Comparison of ENCODE assay signal across 10 cellular contexts in genomic region chr9:137305060-137305787, GRCh38. TPM values are rescaled to one million over a fixed set of nuclear protein-coding genes. Genes with fewer than 3 reads are reported as not detected.
DNase-seq lines count a peak whose midpoint lies in the region; ATAC-seq and TF ChIP-seq lines count a peak whose summit lies in the region.
"Had no signal": no experiment of that assay in that cellular context is flagged by ENCODE, and none has a peak within 500 bp of the region (broad histone marks: within the 10 kb centered on the region; RNA-seq: fewer than 3 reads in every experiment).

No MANE protein-coding gene starts in this region.

- H3K36me3 Mint-ChIP-seq in activated naive CD8-positive, alpha-beta T cell treated with anti-CD3 and anti-CD28 coated beads for 36 hours, result no peaks in the 10 kb centered on the region

- H3K36me3 ChIP-seq in hepatocyte (replicated peaks; ENCODE audit: insufficient read depth, low read depth), result no peaks in the 10 kb centered on the region

- no peaks in the 10 kb centered on the region for H3K9me3 ChIP-seq in hepatocyte (ENCODE audit: low read depth)

- H3K27me3 ChIP-seq in hepatocyte, result no peaks in the 10 kb centered on the region

- TF ChIP-seq CTCF in GM12873 (IDR thresholded peaks at IDR 0.05; ENCODE audit: insufficient read depth, low read depth, low read length, missing control alignments), result peak; percentile 20
- TF ChIP-seq CTCF in hepatocyte (IDR thresholded peaks at IDR 0.05; ENCODE audit: poor library complexity), result no peak

- no peak overlapping the region for H2AFZ ChIP-seq in hepatocyte

- H3K27ac ChIP-seq in hepatocyte, result no peak overlapping the region

- no peak overlapping the region for H3K4me3 ChIP-seq in hepatocyte

- no peaks in the 10 kb centered on the region for H3K9me2 ChIP-seq in hepatocyte (replicated peaks; ENCODE audit: insufficient read depth)

- peaks cover 14% of the 10 kb centered on the region for H3K4me1 Mint-ChIP-seq in activated naive CD8-positive, alpha-beta T cell treated with anti-CD3 and anti-CD28 coated beads for 36 hours

- DNase-seq in activated naive CD8-positive, alpha-beta T cell treated with anti-CD3 and anti-CD28 coated beads for 36 hours, result peak; percentile 73
- peak; percentile 33 for DNase-seq in hepatocyte (ENCODE audit: low spot score)
- peak; percentile 49 to 61 for DNase-seq in stimulated activated CD4-positive, alpha-beta T cell treated with anti-CD3 and anti-CD28 coated beads, Interleukin-15, amount 100 ng/mL, for 48 hours (ENCODE audit: low read depth in 2 of 2)
- DNase-seq in NCI-H526 treated with DMSO at 0.1 percent for 48 hours (lab: John Stamatoyannopoulos, UW), result no peak
- no peak for DNase-seq in SIG-M5 treated with dmso at 0.1 percent for 504 hours (lab: John Stamatoyannopoulos, UW; ENCODE audit: unreplicated experiment)

- no peak for ATAC-seq in HG03108 (IDR thresholded peaks at IDR 0.05; ENCODE audit: unreplicated experiment)

- 62% methylated on average over 31 of the region's 36 CpGs for WGBS in hepatocyte (ENCODE audit: low lambda C conversion rate, missing lambda C conversion rate)

- peaks cover 1% of the 10 kb centered on the region for H3K79me2 ChIP-seq in hepatocyte

- H3K27ac Mint-ChIP-seq in activated naive CD8-positive, alpha-beta T cell treated with anti-CD3 and anti-CD28 coated beads for 36 hours, result peak overlapping the region; percentile 75

- no peak overlapping the region for H3K4me2 ChIP-seq in hepatocyte

- no peak overlapping the region for H3K4me3 Mint-ChIP-seq in activated naive CD8-positive, alpha-beta T cell treated with anti-CD3 and anti-CD28 coated beads for 36 hours

- peaks cover 17% of the 10 kb centered on the region for H3K4me1 ChIP-seq in hepatocyte (ENCODE audit: insufficient read depth)

- no peaks in the 10 kb centered on the region for H3K9me3 Mint-ChIP-seq in activated naive CD8-positive, alpha-beta T cell treated with anti-CD3 and anti-CD28 coated beads for 36 hours

- H4K20me1 ChIP-seq in hepatocyte (ENCODE audit: insufficient read depth, poor library complexity, severe bottlenecking), result peaks cover 1% of the 10 kb centered on the region

- peaks cover 5% of the 10 kb centered on the region for H3K27me3 Mint-ChIP-seq in activated naive CD8-positive, alpha-beta T cell treated with anti-CD3 and anti-CD28 coated beads for 36 hours

TF ChIP-seq in PFSK-1, 5 proteins besides CTCF, POLR2A, EP300 and RAD21:
- TF ChIP-seq FOXP2 (optimal IDR thresholded peaks at IDR 0.05; ENCODE audit: borderline replicate concordance, extremely low read depth, extremely low read length, insufficient read depth) (no peak), SIN3A (IDR thresholded peaks at IDR 0.05; ENCODE audit: borderline replicate concordance, insufficient read depth, low read length) (no peak), POLR2AphosphoS5 (IDR thresholded peaks at IDR 0.05; ENCODE audit: low read depth, low read length) (no peak), TAF1 (IDR thresholded peaks at IDR 0.05; ENCODE audit: borderline replicate concordance, insufficient read depth, low read length) (peak; percentile 17; the same call in 1 of the 2 replicates)
- TF ChIP-seq, protein P1, sequence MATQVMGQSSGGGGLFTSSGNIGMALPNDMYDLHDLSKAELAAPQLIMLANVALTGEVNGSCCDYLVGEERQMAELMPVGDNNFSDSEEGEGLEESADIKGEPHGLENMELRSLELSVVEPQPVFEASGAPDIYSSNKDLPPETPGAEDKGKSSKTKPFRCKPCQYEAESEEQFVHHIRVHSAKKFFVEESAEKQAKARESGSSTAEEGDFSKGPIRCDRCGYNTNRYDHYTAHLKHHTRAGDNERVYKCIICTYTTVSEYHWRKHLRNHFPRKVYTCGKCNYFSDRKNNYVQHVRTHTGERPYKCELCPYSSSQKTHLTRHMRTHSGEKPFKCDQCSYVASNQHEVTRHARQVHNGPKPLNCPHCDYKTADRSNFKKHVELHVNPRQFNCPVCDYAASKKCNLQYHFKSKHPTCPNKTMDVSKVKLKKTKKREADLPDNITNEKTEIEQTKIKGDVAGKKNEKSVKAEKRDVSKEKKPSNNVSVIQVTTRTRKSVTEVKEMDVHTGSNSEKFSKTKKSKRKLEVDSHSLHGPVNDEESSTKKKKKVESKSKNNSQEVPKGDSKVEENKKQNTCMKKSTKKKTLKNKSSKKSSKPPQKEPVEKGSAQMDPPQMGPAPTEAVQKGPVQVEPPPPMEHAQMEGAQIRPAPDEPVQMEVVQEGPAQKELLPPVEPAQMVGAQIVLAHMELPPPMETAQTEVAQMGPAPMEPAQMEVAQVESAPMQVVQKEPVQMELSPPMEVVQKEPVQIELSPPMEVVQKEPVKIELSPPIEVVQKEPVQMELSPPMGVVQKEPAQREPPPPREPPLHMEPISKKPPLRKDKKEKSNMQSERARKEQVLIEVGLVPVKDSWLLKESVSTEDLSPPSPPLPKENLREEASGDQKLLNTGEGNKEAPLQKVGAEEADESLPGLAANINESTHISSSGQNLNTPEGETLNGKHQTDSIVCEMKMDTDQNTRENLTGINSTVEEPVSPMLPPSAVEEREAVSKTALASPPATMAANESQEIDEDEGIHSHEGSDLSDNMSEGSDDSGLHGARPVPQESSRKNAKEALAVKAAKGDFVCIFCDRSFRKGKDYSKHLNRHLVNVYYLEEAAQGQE (IDR thresholded peaks at IDR 0.05; ENCODE audit: insufficient read depth in 1 of 2, low read depth in 2 of 2, low read length in 2 of 2), result no peak

RNA-seq across cellular contexts. Expression of gene NRARP, which starts 3.2 kb away (rescaled TPM):
- 94.4 TPM for polyA plus RNA-seq in PFSK-1 (2012; ENCODE audit: insufficient read length, low read depth)
- 1 to 10 TPM; 5.0 to 5.3 TPM for total RNA-seq in activated naive CD8-positive, alpha-beta T cell treated with anti-CD3 and anti-CD28 coated beads for 36 hours
- total RNA-seq in hepatocyte, result 5.3 and 8.2 TPM in 2 replicates
- 13.1 and 18.7 TPM in 2 replicates for polyA plus RNA-seq in hepatocyte

RNA-seq across cellular contexts. Expression of gene TOR4A, which starts 27.7 kb away (rescaled TPM):
- 2.2 TPM for polyA plus RNA-seq in PFSK-1 (2012; ENCODE audit: insufficient read length, low read depth)
- 1 to 10 TPM; 3.6 to 3.9 TPM for total RNA-seq in activated naive CD8-positive, alpha-beta T cell treated with anti-CD3 and anti-CD28 coated beads for 36 hours
- 13.7 and 14.4 TPM in 2 replicates for total RNA-seq in hepatocyte
- 8.0 and 10.1 TPM in 2 replicates for polyA plus RNA-seq in hepatocyte

RNA-seq across cellular contexts. Expression of gene NELFB, which starts 50.1 kb away (rescaled TPM):
- polyA plus RNA-seq in PFSK-1 (2012; ENCODE audit: insufficient read length, low read depth), result 104 TPM
- total RNA-seq in activated naive CD8-positive, alpha-beta T cell treated with anti-CD3 and anti-CD28 coated beads for 36 hours, result 10 to 100 TPM; 54.4 to 56.4 TPM
- total RNA-seq in hepatocyte, result 36.4 and 41.4 TPM in 2 replicates
- polyA plus RNA-seq in hepatocyte, result 61.1 and 63.5 TPM in 2 replicates

RNA-seq across cellular contexts. Expression of gene STPG3, which starts 54.1 kb away (rescaled TPM):
- polyA plus RNA-seq in PFSK-1 (2012; ENCODE audit: insufficient read length, low read depth), result 0.24 TPM
- not detected for total RNA-seq in activated naive CD8-positive, alpha-beta T cell treated with anti-CD3 and anti-CD28 coated beads for 36 hours
- not detected in 2 replicates for total RNA-seq in hepatocyte
- polyA plus RNA-seq in hepatocyte, result 1.5 and 2.5 TPM in 2 replicates
- total RNA-seq: HT1080, lower leg skin had no signal

Comparison
In these comparisons a context has a peak if more than half of its experiments do, and no peak if none do; other contexts are left out.
1. DNase-seq: peak in activated naive CD8-positive, alpha-beta T cell treated with anti-CD3 and anti-CD28 coated beads for 36 hours (single experiment), hepatocyte (single experiment) and stimulated activated CD4-positive, alpha-beta T cell treated with anti-CD3 and anti-CD28 coated beads, Interleukin-15, amount 100 ng/mL, for 48 hours (2 of 2); none in NCI-H526 treated with DMSO at 0.1 percent for 48 hours (single experiment) and SIG-M5 treated with dmso at 0.1 percent for 504 hours (single experiment).